1 cellular context compared by ENCODE assay signal in genomic region chr3:124373524-124373923, GRCh38.
TF ChIP-seq lines count a peak whose summit lies in the region.

No MANE protein-coding gene starts in this region.

TF ChIP-seq in H1, 55 proteins besides CTCF, POLR2A, EP300 and RAD21 (continued from another document):
- TF ChIP-seq CHD7 (IDR thresholded peaks at IDR 0.05; ENCODE audit: insufficient replicate concordance, low read length) (no peak), SIN3A (conservative IDR thresholded peaks at IDR 0.05 in 1 of 2, IDR thresholded peaks at IDR 0.05 in 1 of 2; ENCODE audit: low read depth in 1 of 2, low read length in 2 of 2) (no peak), CBX8 (IDR thresholded peaks at IDR 0.05; ENCODE audit: borderline replicate concordance, low read depth, low read length) (no peak), CHD2 (IDR thresholded peaks at IDR 0.05; ENCODE audit: low read length) (no peak), CBX5 (IDR thresholded peaks at IDR 0.05; ENCODE audit: low read depth, low read length) (no peak), JUND (IDR thresholded peaks at IDR 0.05; ENCODE audit: low read length) (no peak), BACH1 (IDR thresholded peaks at IDR 0.05; ENCODE audit: low read length) (no peak), POU5F1 (IDR thresholded peaks at IDR 0.05; ENCODE audit: low read depth, low read length) (no peak), BRCA1 (IDR thresholded peaks at IDR 0.05; ENCODE audit: low read depth, low read length) (no peak), TEAD4 (IDR thresholded peaks at IDR 0.05; ENCODE audit: low read depth, low read length) (no peak), MAFK (IDR thresholded peaks at IDR 0.05; ENCODE audit: low read depth, low read length) (no peak), YY1 (IDR thresholded peaks at IDR 0.05; ENCODE audit: low read depth, low read length) (no peak)
- TF ChIP-seq, protein P1, sequence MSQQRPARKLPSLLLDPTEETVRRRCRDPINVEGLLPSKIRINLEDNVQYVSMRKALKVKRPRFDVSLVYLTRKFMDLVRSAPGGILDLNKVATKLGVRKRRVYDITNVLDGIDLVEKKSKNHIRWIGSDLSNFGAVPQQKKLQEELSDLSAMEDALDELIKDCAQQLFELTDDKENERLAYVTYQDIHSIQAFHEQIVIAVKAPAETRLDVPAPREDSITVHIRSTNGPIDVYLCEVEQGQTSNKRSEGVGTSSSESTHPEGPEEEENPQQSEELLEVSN (IDR thresholded peaks at IDR 0.05), result no peak
TF ChIP-seq in H1: peak in this region for 0.
